ENCODE assay signal across 10 cellular contexts in genomic region chr15:89377842-89378698, GRCh38. TPM values are rescaled to one million over a fixed set of nuclear protein-coding genes. Genes with fewer than 3 reads are reported as not detected.
DNase-seq lines count a peak whose midpoint lies in the region; ATAC-seq and TF ChIP-seq lines count a peak whose summit lies in the region.
"Had no signal": no experiment of that assay in that cellular context is flagged by ENCODE, and none has a peak within 500 bp of the region (broad histone marks: within the 10 kb centered on the region; RNA-seq: fewer than 3 reads in every experiment).

No MANE protein-coding gene starts in this region.

- no peak overlapping the region for H4K12ac ChIP-seq in trophoblast cell (ENCODE audit: low read depth, low read length)

- ATAC-seq in CD8-positive, alpha-beta T cell, result peak; percentile 61
- ATAC-seq in heart left ventricle (peak in 3 of 4 donors; percentile 35 to 80 (median 49)), HG02981 (IDR thresholded peaks at IDR 0.05; ENCODE audit: unreplicated experiment) (no peak), HG03045 (IDR thresholded peaks at IDR 0.05; ENCODE audit: unreplicated experiment) (no peak)

- no peak overlapping the region for H3K14ac ChIP-seq in trophoblast cell (ENCODE audit: low read length)

- H2AFZ ChIP-seq in trophoblast cell (ENCODE audit: insufficient read depth, low read length, poor library complexity), result peak overlapping the region; percentile 1

- H3K27me3 Mint-ChIP-seq in CD8-positive, alpha-beta T cell (ENCODE audit: low read depth), result peaks cover 58% of the 10 kb centered on the region
- peaks cover 85% of the 10 kb centered on the region for H3K27me3 Mint-ChIP-seq in activated T-cell treated with anti-CD3 and anti-CD28 coated beads, Interleukin-2, amount 50 U/mL, for 24 hours

- H3K4me3 Mint-ChIP-seq in CD8-positive, alpha-beta T cell, result peak overlapping the region; percentile 78
- peak overlapping the region; percentile 60 for H3K4me3 Mint-ChIP-seq in activated T-cell treated with anti-CD3 and anti-CD28 coated beads, Interleukin-2, amount 50 U/mL, for 24 hours

- no peak overlapping the region for H2BK12ac ChIP-seq in trophoblast cell (ENCODE audit: low read length)

- no peaks in the 10 kb centered on the region for H3K9me3 ChIP-seq in CD8-positive, alpha-beta T cell (ENCODE audit: low read length)
- H3K9me3 ChIP-seq in heart left ventricle (no peaks in the 10 kb centered on the region), trophoblast cell (ENCODE audit: insufficient read depth, low read depth, low read length) (peaks cover 11% of the 10 kb centered on the region)

- H3K36me3 ChIP-seq in CD8-positive, alpha-beta T cell (ENCODE audit: insufficient read depth, low read length), result no peaks in the 10 kb centered on the region
- H3K36me3 ChIP-seq in heart left ventricle (no peaks in the 10 kb centered on the region), trophoblast cell (ENCODE audit: control insufficient read depth in 1 of 2, insufficient read depth in 2 of 2, low read length in 2 of 2) (no peaks in the 10 kb centered on the region)

- H3K9ac ChIP-seq in trophoblast cell (ENCODE audit: low read length), result no peak overlapping the region

- no peaks in the 10 kb centered on the region for H3K79me2 ChIP-seq in trophoblast cell (ENCODE audit: control insufficient read depth, insufficient read depth, low read length, poor library complexity)

- H3K9me3 Mint-ChIP-seq in CD8-positive, alpha-beta T cell, result no peaks in the 10 kb centered on the region
- no peaks in the 10 kb centered on the region for H3K9me3 Mint-ChIP-seq in activated T-cell treated with anti-CD3 and anti-CD28 coated beads, Interleukin-2, amount 50 U/mL, for 24 hours

- peaks cover 17% of the 10 kb centered on the region for H3K27me3 ChIP-seq in CD8-positive, alpha-beta T cell (ENCODE audit: insufficient read depth, low read length)
- H3K27me3 ChIP-seq in heart left ventricle, result peaks cover 29 to 97% (median 75%) of the 10 kb centered on the region in 9 donors
- H3K27me3 ChIP-seq in trophoblast cell (ENCODE audit: insufficient read depth, low read length), result peaks cover 79% of the 10 kb centered on the region

- 5 to 7% (median 6%) methylated on average over 24 to 57 of the region's 57 CpGs for WGBS in heart left ventricle, 4 donors
- no CpG with 5 or more reads among the region's 57 CpGs for WGBS in trophoblast cell (ENCODE audit: extremely low coverage, insufficient coverage, insufficient read length)

- intact Hi-C loops in CD8-positive, alpha-beta T cell (cut with DNase I, micrococcal nuclease), result no loop called here
- intact Hi-C loops in heart left ventricle (cut with DNase I), result no loop called here

- H3K4me2 ChIP-seq in trophoblast cell (ENCODE audit: low read length), result peak overlapping the region; percentile 60

- H2BK5ac ChIP-seq in trophoblast cell (ENCODE audit: low read depth, low read length, poor library complexity), result no peak overlapping the region

- peaks cover 3% of the 10 kb centered on the region for H3K4me1 Mint-ChIP-seq in CD8-positive, alpha-beta T cell (ENCODE audit: low read depth)
- H3K4me1 Mint-ChIP-seq in activated T-cell treated with anti-CD3 and anti-CD28 coated beads, Interleukin-2, amount 50 U/mL, for 24 hours (ENCODE audit: low read depth), result peaks cover 7% of the 10 kb centered on the region

- no peak overlapping the region for H3K4ac ChIP-seq in trophoblast cell (ENCODE audit: low read depth, low read length)

- H4K8ac ChIP-seq in trophoblast cell (ENCODE audit: low read depth, low read length), result no peak overlapping the region

- no peaks in the 10 kb centered on the region for H3K36me3 Mint-ChIP-seq in CD8-positive, alpha-beta T cell
- no peaks in the 10 kb centered on the region for H3K36me3 Mint-ChIP-seq in activated T-cell treated with anti-CD3 and anti-CD28 coated beads, Interleukin-2, amount 50 U/mL, for 24 hours (ENCODE audit: low read depth)

- TF ChIP-seq POLR2A in heart left ventricle (IDR thresholded peaks at IDR 0.05), result no peak

- H3K18ac ChIP-seq in trophoblast cell (ENCODE audit: low read length), result no peak overlapping the region

- peak overlapping the region; percentile 67 for H3K27ac Mint-ChIP-seq in CD8-positive, alpha-beta T cell
- H3K27ac Mint-ChIP-seq in activated T-cell treated with anti-CD3 and anti-CD28 coated beads, Interleukin-2, amount 50 U/mL, for 24 hours, result no peak overlapping the region

- H3K79me1 ChIP-seq in trophoblast cell (ENCODE audit: low read length), result peaks cover 4% of the 10 kb centered on the region

- POLR2A ChIA-PET in CD8-positive, alpha-beta T cell (lab: Charles Lee), result no interaction called here

- CTCF ChIA-PET in CD8-positive, alpha-beta T cell (lab: Charles Lee), result interaction anchor here (0.8 to 6.5 kb wide), 3 partner anchors 14 to 52 kb away, joined by 3 to 50 read pairs (median 5); no protein-coding TSS in a partner anchor

- peak overlapping the region; percentile 53 for H3K4me3 ChIP-seq in CD8-positive, alpha-beta T cell (ENCODE audit: low read depth, low read length)
- peak overlapping the region; percentile 10 to 61 (median 51) for H3K4me3 ChIP-seq in heart left ventricle
- no peak overlapping the region for H3K4me3 ChIP-seq in trophoblast cell (ENCODE audit: low read depth, low read length)

- TF ChIP-seq CTCF in CD8-positive, alpha-beta T cell (IDR thresholded peaks at IDR 0.05), result no peak
- no peak for TF ChIP-seq CTCF in heart left ventricle (IDR thresholded peaks at IDR 0.05)

- peak overlapping the region; percentile 32 for H3K27ac ChIP-seq in CD8-positive, alpha-beta T cell (ENCODE audit: low read depth, low read length)
- peak overlapping the region in 1 of 12 donors; percentile 34 for H3K27ac ChIP-seq in heart left ventricle
- H3K27ac ChIP-seq in trophoblast cell (ENCODE audit: low read depth, low read length), result no peak overlapping the region

- DNase-seq in CD8-positive, alpha-beta T cell, result peak in 3 of 7 experiments; percentile 32 to 55 (median 39)
- peak; percentile 48 for DNase-seq in activated T-cell treated with anti-CD3 and anti-CD28 coated beads, Interleukin-2, amount 50 U/mL, for 24 hours
- DNase-seq in heart left ventricle (no peak), trophoblast cell (peak; percentile 97 to 99), cerebellum (ENCODE audit: low spot score) (no peak), KG1 (lab: John Stamatoyannopoulos, UW) (no peak)
- DNase-seq: amniotic stem cell, DMS153 had no signal

- no peak overlapping the region for H2AK5ac ChIP-seq in trophoblast cell (ENCODE audit: low read length)

- no peak overlapping the region for H4K91ac ChIP-seq in trophoblast cell (ENCODE audit: low read depth, low read length)

- H3K4me1 ChIP-seq in CD8-positive, alpha-beta T cell (ENCODE audit: insufficient read depth, low read length), result peaks cover 13% of the 10 kb centered on the region
- H3K4me1 ChIP-seq in heart left ventricle, result peaks cover 0 to 21% (median 14%) of the 10 kb centered on the region in 12 donors
- H3K4me1 ChIP-seq in trophoblast cell (ENCODE audit: control insufficient read depth in 1 of 2, insufficient read depth in 2 of 2, low read length in 2 of 2), result peaks cover 21 to 22% of the 10 kb centered on the region in 2 experiments

- no peak overlapping the region for H3K23ac ChIP-seq in trophoblast cell (ENCODE audit: low read length)

- H2BK120ac ChIP-seq in trophoblast cell (ENCODE audit: insufficient read depth, low read length, poor library complexity), result no peak overlapping the region

RNA-seq across cellular contexts. Expression of gene POLG, which starts 43.4 kb away (rescaled TPM):
- total RNA-seq in CD8-positive, alpha-beta T cell, result 100 to 1,000 TPM; 147 to 158 TPM
- total RNA-seq in heart left ventricle (10 to 100 TPM; 32.1 to 79.8 (median 38.4) TPM), cerebellum (35.2 TPM)
- 10 to 100 TPM; 32.6 to 51.5 TPM for polyA plus RNA-seq in heart left ventricle
- polyA plus RNA-seq in trophoblast cell (2013), result 27.9 and 28.6 TPM in 2 replicates

Comparison
In these comparisons a context has a peak if more than half of its experiments do, and no peak if none do; other contexts are left out.
1. ATAC-seq: peak in CD8-positive, alpha-beta T cell (single experiment) and heart left ventricle (3 of 4); none in HG02981 (single experiment) and HG03045 (single experiment).
2. DNase-seq: peak in activated T-cell treated with anti-CD3 and anti-CD28 coated beads, Interleukin-2, amount 50 U/mL, for 24 hours (single experiment) and trophoblast cell (2 of 2); none in heart left ventricle (0 of 5), cerebellum (single experiment) and KG1 (single experiment).